12 cellular contexts compared by ENCODE assay signal in genomic region chr5:177432143-177432904, GRCh38. TPM values are rescaled to one million over a fixed set of nuclear protein-coding genes. Genes with fewer than 3 reads are reported as not detected.
DNase-seq lines count a peak whose midpoint lies in the region; ATAC-seq and TF ChIP-seq lines count a peak whose summit lies in the region.
"Had no signal": no experiment of that assay in that cellular context is flagged by ENCODE, and none has a peak within 500 bp of the region (broad histone marks: within the 10 kb centered on the region; RNA-seq: fewer than 3 reads in every experiment).

No MANE protein-coding gene starts in this region.

- peaks cover 71% of the 10 kb centered on the region for H3K4me1 Mint-ChIP-seq in dendritic cell treated with granulocyte-macrophage colony-stimulating factor and Interleukin-4, amounts not matched to agents 40 ng/mL and 50 ng/mL, for 4 days (ENCODE audit: low read depth)

- H3K27ac ChIP-seq in SU-DHL-6 (ENCODE audit: low read depth, low read length) (peak overlapping the region; percentile 95), gastrocnemius medialis (peak overlapping the region; percentile 32 to 61 (median 48)), ascending aorta (no peak overlapping the region)
- H3K27ac ChIP-seq: hepatocyte, pancreas had no signal

- intact Hi-C loops in dendritic cell treated with granulocyte-macrophage colony-stimulating factor and Interleukin-4, amounts not matched to agents 40 ng/mL and 50 ng/mL, for 4 days (cut with micrococcal nuclease) = no loop called here
- intact Hi-C loops in gastrocnemius medialis (cut with DNase I; ENCODE audit: low total_unique reads) (no loop called here), ascending aorta (cut with DNase I) (no loop called here)

- H3K27ac Mint-ChIP-seq in dendritic cell treated with granulocyte-macrophage colony-stimulating factor and Interleukin-4, amounts not matched to agents 40 ng/mL and 50 ng/mL, for 4 days = peak overlapping the region; percentile 96
- H3K27ac Mint-ChIP-seq: brain had no signal

- H3K9me3 ChIP-seq in SU-DHL-6 (ENCODE audit: insufficient read depth, low read length) (no peaks in the 10 kb centered on the region), gastrocnemius medialis (no peaks in the 10 kb centered on the region), ascending aorta (no peaks in the 10 kb centered on the region)
- H3K9me3 ChIP-seq: pancreas had no signal

- H3K9me2 ChIP-seq in SU-DHL-6 (replicated peaks; ENCODE audit: insufficient read depth, low read length) = no peaks in the 10 kb centered on the region

- peaks cover 46% of the 10 kb centered on the region for H3F3A ChIP-seq in SU-DHL-6 (ENCODE audit: insufficient read depth)

- H3K4me3 ChIP-seq in GM06990 (replicated peaks; ENCODE audit: low read depth, low read length) (peak overlapping the region; percentile 36), SU-DHL-6 (ENCODE audit: insufficient read depth, low read length, poor library complexity, severe bottlenecking) (no peak overlapping the region), gastrocnemius medialis (no peak overlapping the region), ascending aorta (no peak overlapping the region)
- H3K4me3 ChIP-seq: hepatocyte, pancreas had no signal

- H3K27me3 ChIP-seq in GM06990 (replicated peaks; ENCODE audit: control insufficient read depth, insufficient read depth, low read length) = no peaks in the 10 kb centered on the region
- H3K27me3 ChIP-seq in SU-DHL-6 (ENCODE audit: low read length) = no peaks in the 10 kb centered on the region
- no peaks in the 10 kb centered on the region for H3K27me3 ChIP-seq in gastrocnemius medialis
- no peaks in the 10 kb centered on the region for H3K27me3 ChIP-seq in ascending aorta
- H3K27me3 ChIP-seq: hepatocyte, pancreas had no signal

- H3K36me3 Mint-ChIP-seq in dendritic cell treated with granulocyte-macrophage colony-stimulating factor and Interleukin-4, amounts not matched to agents 40 ng/mL and 50 ng/mL, for 4 days (ENCODE audit: low read depth) = peaks cover 79% of the 10 kb centered on the region

- H3K4me3 Mint-ChIP-seq in dendritic cell treated with granulocyte-macrophage colony-stimulating factor and Interleukin-4, amounts not matched to agents 40 ng/mL and 50 ng/mL, for 4 days = no peak overlapping the region
- H3K4me3 Mint-ChIP-seq: brain had no signal

- peaks cover 17% of the 10 kb centered on the region for H3K79me2 ChIP-seq in SU-DHL-6 (ENCODE audit: insufficient read depth, low read length)

- H3K9ac ChIP-seq in SU-DHL-6 (ENCODE audit: low read length) = peak overlapping the region; percentile 48

- no peaks in the 10 kb centered on the region; the same call in 1 of the 2 replicates for H4K20me1 ChIP-seq in SU-DHL-6 (ENCODE audit: low read depth, low read length)

- peaks cover 27 to 35% of the 10 kb centered on the region in 2 donors for H3K4me1 ChIP-seq in gastrocnemius medialis
- H3K4me1 ChIP-seq in ascending aorta = peaks cover 5 to 10% of the 10 kb centered on the region in 2 donors

- TF ChIP-seq POLR2A in gastrocnemius medialis (IDR thresholded peaks at IDR 0.05) = no peak

- DNase-seq in GM06990 (ENCODE audit: extremely low read depth, insufficient read length) (no peak), gastrocnemius medialis (peak in 1 of 2 donors; percentile 36), DMS53 (lab: John Stamatoyannopoulos, UW) (no peak), ascending aorta (ENCODE audit: low spot score in 2 of 2) (no peak), CD1c-positive myeloid dendritic cell (ENCODE audit: extremely low spot score) (no peak)
- DNase-seq: DMS79 had no signal

- H3K36me3 ChIP-seq in GM06990 (ENCODE audit: control insufficient read depth, insufficient read depth, low read length) (peaks cover 46% of the 10 kb centered on the region), SU-DHL-6 (ENCODE audit: low read length) (no peaks in the 10 kb centered on the region), gastrocnemius medialis (peaks cover 0 to 43% of the 10 kb centered on the region in 2 donors), ascending aorta (peaks cover 56 to 60% of the 10 kb centered on the region in 2 donors)

- in situ Hi-C loops in gastrocnemius medialis (cut with MboI; ENCODE audit: low sequenced_read_pairs in 4 of 4) = no loop called here

- no peaks in the 10 kb centered on the region for H3K9me3 Mint-ChIP-seq in dendritic cell treated with granulocyte-macrophage colony-stimulating factor and Interleukin-4, amounts not matched to agents 40 ng/mL and 50 ng/mL, for 4 days
- H3K9me3 Mint-ChIP-seq: brain had no signal

- TF ChIP-seq CTCF in GM06990 (IDR thresholded peaks at IDR 0.05; ENCODE audit: insufficient read depth, low read length, poor library complexity, severe bottlenecking) (no peak), SU-DHL-6 (IDR thresholded peaks at IDR 0.05; ENCODE audit: insufficient read depth, low read length, poor library complexity, severe bottlenecking) (no peak), gastrocnemius medialis (IDR thresholded peaks at IDR 0.05 in 4 of 5, conservative IDR thresholded peaks at IDR 0.05 in 1 of 5) (no peak), ascending aorta (IDR thresholded peaks at IDR 0.05) (no peak)

- no peak overlapping the region for H2AFZ ChIP-seq in SU-DHL-6 (ENCODE audit: low read depth, low read length, severe bottlenecking)
- H2AFZ ChIP-seq: hepatocyte had no signal

- H3K27me3 Mint-ChIP-seq in dendritic cell treated with granulocyte-macrophage colony-stimulating factor and Interleukin-4, amounts not matched to agents 40 ng/mL and 50 ng/mL, for 4 days = no peaks in the 10 kb centered on the region
- H3K27me3 Mint-ChIP-seq: brain had no signal

- H3K4me2 ChIP-seq in SU-DHL-6 (ENCODE audit: low read depth, low read length, poor library complexity, severe bottlenecking) = peak overlapping the region; percentile 71
- H3K4me2 ChIP-seq: hepatocyte had no signal

- ATAC-seq in gastrocnemius medialis (peak; percentile 9 to 42), HG02885 (IDR thresholded peaks at IDR 0.05; ENCODE audit: poor library complexity, unreplicated experiment) (no peak)
- ATAC-seq: pancreas had no signal

RNA-seq across cellular contexts. Expression of gene GRK6, which starts 5.8 kb away (rescaled TPM):
- total RNA-seq in gastrocnemius medialis = 10 to 100 TPM; 12.7 to 40.5 (median 32.2) TPM
- total RNA-seq in ascending aorta = 20.6 TPM

RNA-seq across cellular contexts. Expression of gene PRR7, which starts 14.3 kb away (rescaled TPM):
- 1 to 10 TPM in 2 of 4 donors, under 1 TPM in 1, not detected in 1; 0.63 to 2.0 (median 1.4) TPM for total RNA-seq in gastrocnemius medialis
- 18.1 TPM for total RNA-seq in ascending aorta

RNA-seq across cellular contexts. Expression of gene F12, which starts 23.0 kb away (rescaled TPM):
- 1 to 10 TPM in 1 of 4 donors, under 1 TPM in 2, not detected in 1; 0.36 to 1.2 (median 0.95) TPM for total RNA-seq in gastrocnemius medialis
- total RNA-seq in ascending aorta = not detected

RNA-seq across cellular contexts. Expression of gene PFN3, which starts 31.9 kb away (rescaled TPM):
- total RNA-seq in gastrocnemius medialis = not detected
- total RNA-seq in ascending aorta = not detected
- total RNA-seq: hepatocyte, pancreas had no signal

RNA-seq across cellular contexts. Expression of gene DBN1, which starts 41.1 kb away (rescaled TPM):
- total RNA-seq in gastrocnemius medialis (10 to 100 TPM; 16.3 to 27.5 (median 23.2) TPM), ascending aorta (151 TPM)

Comparison
In these comparisons a context has a peak if more than half of its experiments do, and no peak if none do; other contexts are left out.
1. H3K27ac ChIP-seq: peak in SU-DHL-6 (single experiment) and gastrocnemius medialis (4 of 4); none in ascending aorta (0 of 2).